13 cellular contexts compared by ENCODE assay signal in genomic region chr5:113047234-113047633, GRCh38.
A peak's percentile ranks its signal among the peaks of the same experiment; 100 is the strongest.
DNase-seq lines count a peak whose midpoint lies in the region; ATAC-seq and TF ChIP-seq lines count a peak whose summit lies in the region.
"Had no signal": no experiment of that assay in that cellular context is flagged by ENCODE, and none has a peak within 500 bp of the region (broad histone marks: within the 10 kb centered on the region; RNA-seq: fewer than 3 reads in every experiment).

No MANE protein-coding gene starts in this region.

- no peaks in the 10 kb centered on the region for H4K20me1 ChIP-seq in PC-3 (ENCODE audit: low read length)
- H4K20me1 ChIP-seq in osteoblast (ENCODE audit: insufficient read depth, low read length): no peaks in the 10 kb centered on the region

- H3K9me3 Mint-ChIP-seq in activated CD8-positive, alpha-beta memory T cell treated with anti-CD3 and anti-CD28 coated beads, Interleukin-2, amount 10 ng/mL, durations not matched to agents 7 days and 5 days (ENCODE audit: low read depth): no peaks in the 10 kb centered on the region
- H3K9me3 Mint-ChIP-seq: activated naive CD8-positive, alpha-beta T cell treated with anti-CD3 and anti-CD28 coated beads, Interleukin-2, amount 50 U/mL, for 24 hours had no signal

- H3K4me3 ChIP-seq in PC-3 (ENCODE audit: low read length) (no peak overlapping the region), osteoblast (ENCODE audit: insufficient read depth, low read length) (no peak overlapping the region), Peyer's patch (no peak overlapping the region)

- no peaks in the 10 kb centered on the region for H3K36me3 Mint-ChIP-seq in activated CD8-positive, alpha-beta memory T cell treated with anti-CD3 and anti-CD28 coated beads, Interleukin-2, amount 10 ng/mL, durations not matched to agents 7 days and 5 days

- no peaks in the 10 kb centered on the region for H3K9me2 ChIP-seq in PC-3 (replicated peaks; ENCODE audit: low read length)

- H3K9me3 ChIP-seq in PC-3 (ENCODE audit: low read length) (no peaks in the 10 kb centered on the region), osteoblast (ENCODE audit: low read depth, low read length) (no peaks in the 10 kb centered on the region), Peyer's patch (no peaks in the 10 kb centered on the region)

- H3K27ac ChIP-seq in PC-3 (ENCODE audit: low read length) (peak overlapping the region; percentile 31), osteoblast (ENCODE audit: low read depth, low read length) (no peak overlapping the region), Peyer's patch (no peak overlapping the region)

- H2AFZ ChIP-seq in PC-3 (ENCODE audit: low read length) (0 out of 2 replicates have a peak overlapping the region, but pooled peaks have one; percentile 15), osteoblast (ENCODE audit: low read length) (no peak overlapping the region)

- no peaks in the 10 kb centered on the region for H3K36me3 ChIP-seq in PC-3 (ENCODE audit: low read depth, low read length)
- H3K36me3 ChIP-seq in osteoblast (ENCODE audit: insufficient read depth, low read length): no peaks in the 10 kb centered on the region
- no peaks in the 10 kb centered on the region for H3K36me3 ChIP-seq in Peyer's patch

- peaks cover 40% of the 10 kb centered on the region for H3K4me1 ChIP-seq in PC-3 (ENCODE audit: insufficient read depth, low read length)
- H3K4me1 ChIP-seq in osteoblast (ENCODE audit: insufficient read depth, low read length): peaks cover 22% of the 10 kb centered on the region
- no peaks in the 10 kb centered on the region for H3K4me1 ChIP-seq in Peyer's patch

- no peaks in the 10 kb centered on the region for H3K27me3 ChIP-seq in PC-3 (ENCODE audit: low read length)
- no peaks in the 10 kb centered on the region for H3K27me3 ChIP-seq in osteoblast (ENCODE audit: insufficient read depth, low read length)
- H3K27me3 ChIP-seq in Peyer's patch: no peaks in the 10 kb centered on the region

- H3K4me1 Mint-ChIP-seq in activated CD8-positive, alpha-beta memory T cell treated with anti-CD3 and anti-CD28 coated beads, Interleukin-2, amount 10 ng/mL, durations not matched to agents 7 days and 5 days: peaks cover 16% of the 10 kb centered on the region

- DNase-seq in EL (peak; percentile 48), PC-3 (peak; percentile 85), erythroblast (lab: John Stamatoyannopoulos, UW) (peak; percentile 24 to 27), osteoblast (ENCODE audit: insufficient read length, low spot score, missing footprints) (peak; percentile 67), Peyer's patch (no peak)
- DNase-seq in activated CD8-positive, alpha-beta memory T cell treated with anti-CD3 and anti-CD28 coated beads, Interleukin-2, amount 10 ng/mL, durations not matched to agents 7 days and 5 days: no peak
- DNase-seq: activated CD8-positive, alpha-beta T cell treated with anti-CD3 and anti-CD28 coated beads, Interleukin-2, amount 10 ng/mL, durations not matched to agents 7 days and 5 days; activated naive CD8-positive, alpha-beta T cell treated with anti-CD3 and anti-CD28 coated beads, Interleukin-2, amount 50 U/mL, for 24 hours; COR-L47; NCI-H2227 treated with DMSO at 0.1 percent for 48 hours; SW 1271 had no signal

- POLR2A ChIA-PET in PC-3 (lab: Charles Lee; ENCODE audit: unreplicated experiment): no interaction called here

- peak overlapping the region; percentile 28; the same call in 1 of the 2 replicates for H3K4me2 ChIP-seq in PC-3 (ENCODE audit: low read length)
- no peak overlapping the region for H3K4me2 ChIP-seq in osteoblast (ENCODE audit: insufficient read depth, low read length)

- H3K79me2 ChIP-seq in PC-3 (ENCODE audit: low read length) (no peaks in the 10 kb centered on the region), osteoblast (ENCODE audit: insufficient read depth, low read length) (no peaks in the 10 kb centered on the region)

- peak; percentile 62 for ATAC-seq in PC-3
- ATAC-seq in HG03280 (IDR thresholded peaks at IDR 0.05; ENCODE audit: unreplicated experiment): no peak
- no peak for ATAC-seq in activated CD8-positive, alpha-beta memory T cell treated with anti-CD3 and anti-CD28 coated beads, Interleukin-2, amount 10 ng/mL, durations not matched to agents 7 days and 5 days
- no peak for ATAC-seq in GM21717 (IDR thresholded peaks at IDR 0.05; ENCODE audit: unreplicated experiment)
- ATAC-seq: activated CD8-positive, alpha-beta T cell treated with anti-CD3 and anti-CD28 coated beads, Interleukin-2, amount 10 ng/mL, durations not matched to agents 7 days and 5 days; activated naive CD8-positive, alpha-beta T cell treated with anti-CD3 and anti-CD28 coated beads, Interleukin-2, amount 50 U/mL, for 24 hours had no signal

- H3K4me3 Mint-ChIP-seq in activated CD8-positive, alpha-beta memory T cell treated with anti-CD3 and anti-CD28 coated beads, Interleukin-2, amount 10 ng/mL, durations not matched to agents 7 days and 5 days: no peak overlapping the region
- H3K4me3 Mint-ChIP-seq: activated CD8-positive, alpha-beta T cell treated with anti-CD3 and anti-CD28 coated beads, Interleukin-2, amount 10 ng/mL, durations not matched to agents 7 days and 5 days; activated naive CD8-positive, alpha-beta T cell treated with anti-CD3 and anti-CD28 coated beads, Interleukin-2, amount 50 U/mL, for 24 hours had no signal

- intact Hi-C loops in PC-3 (cut with micrococcal nuclease): no loop called here

- BruUV-seq in PC-3 (replicated peaks; lab: Mats Ljungman, UMichigan): no TSS peak

- no peak overlapping the region for H3K27ac Mint-ChIP-seq in activated CD8-positive, alpha-beta memory T cell treated with anti-CD3 and anti-CD28 coated beads, Interleukin-2, amount 10 ng/mL, durations not matched to agents 7 days and 5 days
- H3K27ac Mint-ChIP-seq: activated CD8-positive, alpha-beta T cell treated with anti-CD3 and anti-CD28 coated beads, Interleukin-2, amount 10 ng/mL, durations not matched to agents 7 days and 5 days; activated naive CD8-positive, alpha-beta T cell treated with anti-CD3 and anti-CD28 coated beads, Interleukin-2, amount 50 U/mL, for 24 hours had no signal

- no peak for TF ChIP-seq POLR2A in erythroblast (IDR thresholded peaks at IDR 0.05; ENCODE audit: low read length)
- TF ChIP-seq POLR2A in Peyer's patch (IDR thresholded peaks at IDR 0.05): no peak

- no peaks in the 10 kb centered on the region for H3F3A ChIP-seq in PC-3 (ENCODE audit: low read length, unreplicated experiment)

- H3K9ac ChIP-seq in PC-3 (ENCODE audit: low read length): no peak overlapping the region

- CTCF ChIA-PET in PC-3 (lab: Charles Lee): no interaction called here
- CTCF ChIA-PET in activated CD8-positive, alpha-beta memory T cell treated with anti-CD3 and anti-CD28 coated beads, Interleukin-2, amount 10 ng/mL, durations not matched to agents 7 days and 5 days (lab: Charles Lee): no interaction called here

- TF ChIP-seq CTCF in PC-3 (conservative IDR thresholded peaks at IDR 0.05; ENCODE audit: low read depth, low read length): no peak
- no peak for TF ChIP-seq CTCF in osteoblast (IDR thresholded peaks at IDR 0.05; ENCODE audit: extremely low read depth, low read depth, low read length)
- no peak for TF ChIP-seq CTCF in Peyer's patch (IDR thresholded peaks at IDR 0.05)

- H3K27me3 Mint-ChIP-seq in activated CD8-positive, alpha-beta memory T cell treated with anti-CD3 and anti-CD28 coated beads, Interleukin-2, amount 10 ng/mL, durations not matched to agents 7 days and 5 days: no peaks in the 10 kb centered on the region
- H3K27me3 Mint-ChIP-seq: activated naive CD8-positive, alpha-beta T cell treated with anti-CD3 and anti-CD28 coated beads, Interleukin-2, amount 50 U/mL, for 24 hours had no signal

Comparison
In these comparisons a context has a peak if more than half of its experiments do, and no peak if none do; other contexts are left out.
1. DNase-seq: peak in EL (single experiment), PC-3 (single experiment), erythroblast (2 of 2) and osteoblast (single experiment); none in activated CD8-positive, alpha-beta memory T cell treated with anti-CD3 and anti-CD28 coated beads, Interleukin-2, amount 10 ng/mL, durations not matched to agents 7 days and 5 days (single experiment) and Peyer's patch (0 of 3).